Comparison of ENCODE assay signal across 12 cellular contexts in genomic region chr1:95018602-95019369, GRCh38. TPM values are rescaled to one million over a fixed set of nuclear protein-coding genes. Genes with fewer than 3 reads are reported as not detected.
DNase-seq lines count a peak whose midpoint lies in the region; ATAC-seq and TF ChIP-seq lines count a peak whose summit lies in the region.
"Had no signal": no experiment of that assay in that cellular context is flagged by ENCODE, and none has a peak within 500 bp of the region (broad histone marks: within the 10 kb centered on the region; RNA-seq: fewer than 3 reads in every experiment).

No MANE protein-coding gene starts in this region.

- no peaks in the 10 kb centered on the region for H3K9me3 ChIP-seq in AG04450 (ENCODE audit: control insufficient read depth, insufficient read depth, low read length)
- H3K9me3 ChIP-seq in lower lobe of right lung = no peaks in the 10 kb centered on the region
- H3K9me3 ChIP-seq in Peyer's patch = no peaks in the 10 kb centered on the region
- H3K9me3 ChIP-seq in T-helper 17 cell (ENCODE audit: control insufficient read depth, low read length, poor library complexity, severe bottlenecking) = no peaks in the 10 kb centered on the region

- H3K36me3 ChIP-seq in lower lobe of right lung = no peaks in the 10 kb centered on the region
- no peaks in the 10 kb centered on the region for H3K36me3 ChIP-seq in Peyer's patch

- H3K27me3 ChIP-seq in AG04450 (ENCODE audit: control insufficient read depth, insufficient read depth, low read length) (no peaks in the 10 kb centered on the region), lower lobe of right lung (ENCODE audit: low read depth) (no peaks in the 10 kb centered on the region), Peyer's patch (no peaks in the 10 kb centered on the region)

- no peak overlapping the region for H3K4me3 ChIP-seq in AG04450 (ENCODE audit: low read depth, low read length)
- H3K4me3 ChIP-seq in choroid plexus epithelial cell (ENCODE audit: low read depth, low read length) = no peak overlapping the region
- no peak overlapping the region for H3K4me3 ChIP-seq in lower lobe of right lung
- no peak overlapping the region for H3K4me3 ChIP-seq in Peyer's patch

- peaks cover 13% of the 10 kb centered on the region for H3K36me3 Mint-ChIP-seq in T-helper 17 cell (ENCODE audit: low read depth)

- H3K27ac ChIP-seq in AG04450 (ENCODE audit: low read depth, low read length) = peak overlapping the region; percentile 13
- H3K27ac ChIP-seq in lower lobe of right lung = peak overlapping the region; percentile 18
- no peak overlapping the region for H3K27ac ChIP-seq in Peyer's patch

- no peak for TF ChIP-seq CTCF in AG04450 (IDR thresholded peaks at IDR 0.05; ENCODE audit: low read depth, low read length)
- TF ChIP-seq CTCF in choroid plexus epithelial cell (conservative IDR thresholded peaks at IDR 0.05; ENCODE audit: low read depth, low read length) = no peak
- no peak for TF ChIP-seq CTCF in lower lobe of right lung (IDR thresholded peaks at IDR 0.05)
- no peak for TF ChIP-seq CTCF in Peyer's patch (IDR thresholded peaks at IDR 0.05)

- H3K27ac Mint-ChIP-seq in T-helper 17 cell = no peak overlapping the region
- H3K27ac Mint-ChIP-seq: H9 had no signal

- intact Hi-C loops in lower lobe of right lung (cut with DNase I) = no loop called here

- ATAC-seq in lower lobe of right lung (peak; percentile 67 to 83), T-helper 17 cell (no peak), HG03439 (IDR thresholded peaks at IDR 0.05; ENCODE audit: unreplicated experiment) (no peak)

- DNase-seq in AG04450 (ENCODE audit: low read depth, low spot score) (no peak), NCI-H82 (lab: John Stamatoyannopoulos, UW) (peak; percentile 82), choroid plexus epithelial cell (ENCODE audit: low read depth) (peak; percentile 38), lower lobe of right lung (no peak), Peyer's patch (no peak), amygdala (lab: John Stamatoyannopoulos, UW) (no peak), T-helper 17 cell (no peak)
- DNase-seq: activated naive CD4-positive, alpha-beta T cell treated with anti-CD3 and anti-CD28 coated beads, Interleukin-2, amount 50 U/mL, for 16 hours; H9; NCI-H526 treated with DMSO at 0.1 percent for 48 hours; occipital lobe had no signal

- peaks cover 40% of the 10 kb centered on the region for H3K4me1 ChIP-seq in lower lobe of right lung
- H3K4me1 ChIP-seq in Peyer's patch = no peaks in the 10 kb centered on the region

- no peak for TF ChIP-seq POLR2A in Peyer's patch (IDR thresholded peaks at IDR 0.05)

- no peak overlapping the region for H3K4me3 Mint-ChIP-seq in T-helper 17 cell
- H3K4me3 Mint-ChIP-seq: H9 had no signal

- CTCF ChIA-PET in AG04450 (lab: Charles Lee) = interaction anchor here (1.3 kb wide), 1 partner anchor 23 kb away, joined by 4 read pairs; no protein-coding TSS in a partner anchor

- no peaks in the 10 kb centered on the region for H3K27me3 Mint-ChIP-seq in T-helper 17 cell

- peaks cover 7% of the 10 kb centered on the region for H3K4me1 Mint-ChIP-seq in T-helper 17 cell

- POLR2A ChIA-PET in AG04450 (lab: Yijun Ruan, JAX) = no interaction called here

RNA-seq across cellular contexts. Expression of gene ALG14, which starts 54.0 kb away (rescaled TPM):
- 2.6 and 3.1 TPM in 2 replicates for polyA plus RNA-seq in AG04450 (2011; rRNA removed)
- 3.8 and 5.6 TPM in 2 replicates for polyA minus RNA-seq in AG04450 (2011; rRNA and poly(A)+ RNA removed)
- total RNA-seq in lower lobe of right lung = 4.6 TPM
- total RNA-seq in Peyer's patch = 1 to 10 TPM in 3 of 4 donors, not detected in 1; 1.9 to 3.3 (median 2.6) TPM
- 1 to 10 TPM; 1.5 to 1.8 TPM for total RNA-seq in T-helper 17 cell

Comparison
In these comparisons a context has a peak if more than half of its experiments do, and no peak if none do; other contexts are left out.
1. DNase-seq: peak in NCI-H82 (single experiment) and choroid plexus epithelial cell (single experiment); none in AG04450 (single experiment), lower lobe of right lung (single experiment), Peyer's patch (0 of 3), amygdala (0 of 56) and T-helper 17 cell (0 of 3).
2. H3K27ac ChIP-seq: peak in AG04450 (single experiment) and lower lobe of right lung (single experiment); none in Peyer's patch (0 of 4).
3. ATAC-seq: peak in lower lobe of right lung (2 of 2); none in T-helper 17 cell (single experiment) and HG03439 (single experiment).